In the genomic region with DNA sequence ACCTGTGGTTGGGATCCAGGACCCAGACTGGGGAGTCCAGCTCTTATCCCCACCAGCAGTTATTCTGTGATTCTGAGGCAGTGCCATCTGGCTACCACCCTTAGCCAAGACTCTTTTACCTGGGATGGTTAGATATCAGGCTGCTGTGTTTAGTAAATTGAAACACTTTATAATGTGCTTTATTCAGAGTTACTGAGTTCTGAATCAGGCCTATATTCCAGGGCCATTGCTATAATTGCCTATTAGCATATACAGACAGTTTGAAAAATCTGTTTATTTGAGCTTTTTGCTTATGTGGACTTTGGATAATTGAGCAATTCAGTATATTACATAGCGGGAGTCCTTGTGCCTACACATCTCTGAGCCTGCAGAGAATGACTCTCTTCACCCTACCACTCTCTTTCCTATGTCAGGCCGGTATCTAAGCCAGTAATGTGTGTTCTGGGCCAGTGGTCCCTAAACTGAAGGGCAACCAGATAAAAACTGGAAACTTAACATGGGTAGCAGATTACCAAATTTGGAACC, we compare ENCODE assay signal across 1 cellular context.
TF ChIP-seq lines count a peak whose summit lies in the region.

No MANE protein-coding gene starts in this region.

TF ChIP-seq in K562, 482 proteins besides CTCF, POLR2A, EP300 and RAD21:
- no peak for TF ChIP-seq CHD1 (IDR thresholded peaks at IDR 0.05; ENCODE audit: low read length)
- TF ChIP-seq CHD4 (IDR thresholded peaks at IDR 0.05; ENCODE audit: insufficient read depth, insufficient replicate concordance, low read depth, low read length, poor library complexity, severe bottlenecking) = no peak
- no peak for TF ChIP-seq HNRNPLL (IDR thresholded peaks at IDR 0.05; ENCODE audit: low read depth, low read length, poor library complexity, severe bottlenecking)
- TF ChIP-seq, protein P1, sequence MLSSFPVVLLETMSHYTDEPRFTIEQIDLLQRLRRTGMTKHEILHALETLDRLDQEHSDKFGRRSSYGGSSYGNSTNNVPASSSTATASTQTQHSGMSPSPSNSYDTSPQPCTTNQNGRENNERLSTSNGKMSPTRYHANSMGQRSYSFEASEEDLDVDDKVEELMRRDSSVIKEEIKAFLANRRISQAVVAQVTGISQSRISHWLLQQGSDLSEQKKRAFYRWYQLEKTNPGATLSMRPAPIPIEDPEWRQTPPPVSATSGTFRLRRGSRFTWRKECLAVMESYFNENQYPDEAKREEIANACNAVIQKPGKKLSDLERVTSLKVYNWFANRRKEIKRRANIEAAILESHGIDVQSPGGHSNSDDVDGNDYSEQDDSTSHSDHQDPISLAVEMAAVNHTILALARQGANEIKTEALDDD (IDR thresholded peaks at IDR 0.05) = no peak
- no peak for TF ChIP-seq ZNF354B (CRISPR knock-in tag; IDR thresholded peaks at IDR 0.05)
- no peak for TF ChIP-seq ZNF239 (CRISPR knock-in tag; IDR thresholded peaks at IDR 0.05)
- TF ChIP-seq TAF9B (IDR thresholded peaks at IDR 0.05; ENCODE audit: partially characterized antibody) = no peak
- no peak for TF ChIP-seq ZFPM2 (CRISPR knock-in tag; IDR thresholded peaks at IDR 0.05)
TF ChIP-seq in K562: peak in this region for 0.
